28 cellular contexts compared by ENCODE assay signal in genomic region chr12:70426620-70427019, GRCh38.
"Had no signal": no experiment of that assay in that cellular context is flagged by ENCODE, and none has a peak within 500 bp of the region (broad histone marks: within the 10 kb centered on the region; RNA-seq: fewer than 3 reads in every experiment).

No MANE protein-coding gene starts in this region.

- DNase-seq: natural killer cell; occipital lobe; ovary; posterior cingulate gyrus; psoas muscle; right cardiac atrium; spleen; stimulated activated CD4-positive, alpha-beta T cell treated with anti-CD3 and anti-CD28 coated beads, Interleukin-12 subunit alpha, Interleukin-12 subunit beta, amount 100 ng/mL, for 4 hours; stimulated activated CD4-positive, alpha-beta T cell treated with anti-CD3 and anti-CD28 coated beads, Interleukin-1b, Interleukin-23, amount 100 ng/mL, for 48 hours; stimulated activated CD4-positive, alpha-beta T cell treated with anti-CD3 and anti-CD28 coated beads, Interleukin-4, amount 100 ng/mL, for 1 hour; stimulated activated CD4-positive, alpha-beta T cell treated with anti-CD3 and anti-CD28 coated beads, Interleukin-4, amount 100 ng/mL, for 4 hours; stimulated activated CD8-positive, alpha-beta memory T cell treated with anti-CD3 and anti-CD28 coated beads, Interleukin-4, amount 100 ng/mL, for 48 hours; stimulated activated naive CD4-positive, alpha-beta T cell; stimulated activated naive CD8-positive, alpha-beta T cell treated with anti-CD3 and anti-CD28 coated beads, Interleukin-15, amount 100 ng/mL, for 72 hours; stimulated activated naive CD8-positive, alpha-beta T cell treated with anti-CD3 and anti-CD28 coated beads, Interleukin-15, Interleukin-2, amounts not matched to agents 100 U/mL and 50 U/mL, for 24 hours; substantia nigra; testis; tibial artery; transverse colon; upper lobe of right lung; uterus had no signal

- H3K4me1 ChIP-seq: neural progenitor cell, parathyroid adenoma, psoas muscle, spleen, suprapubic skin, testis, tibial artery, transverse colon, upper lobe of right lung, uterus had no signal

- H3K27me3 ChIP-seq: neural progenitor cell, ovary, spleen, suprapubic skin, testis, tibial artery, transverse colon, upper lobe of right lung, uterus had no signal

- H3K36me3 ChIP-seq: neural progenitor cell, ovary, spleen, suprapubic skin, transverse colon, upper lobe of right lung, uterus had no signal

- H3K4me2 ChIP-seq: neural progenitor cell, smooth muscle cell had no signal

- H3K27ac ChIP-seq: neural progenitor cell, ovary, parathyroid adenoma, psoas muscle, skin epidermis, spleen, suprapubic skin, testis, tibial artery, transverse colon, upper lobe of right lung, uterus had no signal

- H3K9me3 ChIP-seq: ovary, psoas muscle, spleen, suprapubic skin, testis, tibial artery, transverse colon, upper lobe of right lung, uterus had no signal

- H3K4me3 ChIP-seq: neural progenitor cell, ovary, psoas muscle, skin epidermis, smooth muscle cell, spleen, suprapubic skin, testis, tibial artery, transverse colon, upper lobe of right lung, uterus had no signal

- H3K9ac ChIP-seq: neural progenitor cell, parathyroid adenoma had no signal

- H3K79me2 ChIP-seq: parathyroid adenoma had no signal

- H2AFZ ChIP-seq: neural progenitor cell, parathyroid adenoma had no signal

- ATAC-seq: natural killer cell; psoas muscle; right cardiac atrium; sciatic nerve; stimulated activated memory B cell treated with anti-CD40 and anti-IgM and Interleukin-4, amounts not matched to agents 10 μg/mL and 1 μg/mL and 100 μg/mL, for 72 hours; stimulated activated naive CD8-positive, alpha-beta T cell treated with anti-CD3 and anti-CD28 coated beads, Interleukin-15, amount 100 ng/mL, for 72 hours; stimulated activated naive CD8-positive, alpha-beta T cell treated with anti-CD3 and anti-CD28 coated beads, Interleukin-15, Interleukin-2, amounts not matched to agents 100 U/mL and 50 U/mL, for 24 hours; upper lobe of right lung had no signal
